Comparison of ENCODE assay signal across 13 cellular contexts in the genomic region with DNA sequence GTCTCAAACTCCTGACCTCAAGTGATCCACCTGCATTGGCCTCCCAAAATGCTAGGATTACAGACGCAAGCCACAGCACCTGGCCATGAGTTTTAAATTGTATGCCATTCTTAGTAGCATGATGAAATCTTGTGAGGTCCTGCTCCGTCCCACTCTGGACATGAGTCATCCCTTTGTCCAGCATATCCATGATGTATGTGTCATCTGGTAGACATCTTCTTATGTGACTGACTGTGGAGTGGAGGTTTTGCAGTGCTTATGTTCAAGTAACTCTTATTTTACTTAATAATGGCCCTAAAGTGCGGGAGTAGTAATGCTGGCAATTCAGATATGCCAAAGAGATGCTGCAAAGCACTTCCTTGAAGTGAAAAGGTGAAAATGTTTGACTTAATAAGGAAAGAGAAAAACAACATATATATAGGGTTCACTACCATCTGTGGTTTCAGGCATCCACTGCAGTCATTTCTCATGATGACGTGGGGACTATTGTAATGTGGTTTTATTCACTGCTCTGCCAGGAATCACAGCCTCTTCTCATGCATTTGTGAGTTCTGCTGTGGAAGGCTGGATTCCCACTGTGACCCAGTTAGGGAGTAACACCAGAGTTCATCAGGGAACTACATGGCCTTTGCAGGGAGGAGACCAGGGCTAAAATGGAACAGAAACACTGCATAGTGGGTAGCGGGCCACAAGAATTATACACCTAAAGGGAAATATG.
DNase-seq lines count a peak whose midpoint lies in the region; ATAC-seq, FAIRE-seq and TF ChIP-seq lines count a peak whose summit lies in the region.
"Had no signal": no experiment of that assay in that cellular context is flagged by ENCODE, and none has a peak within 500 bp of the region (broad histone marks: within the 10 kb centered on the region; RNA-seq: fewer than 3 reads in every experiment).

No MANE protein-coding gene starts in this region.

- H3K9ac ChIP-seq in astrocyte (ENCODE audit: low read length) = peak overlapping the region; percentile 37

- H3K9me3 ChIP-seq in astrocyte (ENCODE audit: insufficient read depth, low read depth, low read length) = no peaks in the 10 kb centered on the region
- H3K9me3 ChIP-seq in BE2C = no peaks in the 10 kb centered on the region
- H3K9me3 ChIP-seq: right atrium auricular region, tibial nerve had no signal

- H3K36me3 ChIP-seq in astrocyte (ENCODE audit: insufficient read depth, low read length) = no peaks in the 10 kb centered on the region
- no peaks in the 10 kb centered on the region for H3K36me3 ChIP-seq in BE2C
- H3K36me3 ChIP-seq: right atrium auricular region had no signal

- H3K9me3 Mint-ChIP-seq in astrocyte (ENCODE audit: unreplicated experiment) = no peaks in the 10 kb centered on the region
- H3K9me3 Mint-ChIP-seq: activated naive CD4-positive, alpha-beta T cell treated with anti-CD3 and anti-CD28 coated beads for 36 hours had no signal

- no peaks in the 10 kb centered on the region for H3K79me2 ChIP-seq in astrocyte (ENCODE audit: insufficient read depth, low read length)

- H3K27ac ChIP-seq in astrocyte (ENCODE audit: low read depth, low read length) = peak overlapping the region; percentile 89
- H3K27ac ChIP-seq: right atrium auricular region, tibial nerve had no signal

- no peak overlapping the region for H3K4me3 Mint-ChIP-seq in astrocyte (ENCODE audit: unreplicated experiment)
- H3K4me3 Mint-ChIP-seq: activated naive CD4-positive, alpha-beta T cell treated with anti-CD3 and anti-CD28 coated beads for 36 hours had no signal

- peak overlapping the region; percentile 37 for H2AFZ ChIP-seq in astrocyte (ENCODE audit: low read depth, low read length)

- no peaks in the 10 kb centered on the region for H3K27me3 ChIP-seq in astrocyte (ENCODE audit: insufficient read depth, low read length)
- H3K27me3 ChIP-seq in BE2C = no peaks in the 10 kb centered on the region
- H3K27me3 ChIP-seq: right atrium auricular region, tibial nerve had no signal

- peak overlapping the region; percentile 69 for H3K4me2 ChIP-seq in astrocyte (ENCODE audit: low read length)

- no peak for ATAC-seq in HG03457 (IDR thresholded peaks at IDR 0.05; ENCODE audit: unreplicated experiment)

- H4K20me1 ChIP-seq in astrocyte (ENCODE audit: insufficient read depth, low read length) = no peaks in the 10 kb centered on the region

- H3K4me3 ChIP-seq in astrocyte (ENCODE audit: insufficient read depth, low read depth, low read length) (no peak overlapping the region), BE2C (ENCODE audit: low read depth, low read length) (no peak overlapping the region)
- H3K4me3 ChIP-seq: right atrium auricular region, tibial nerve had no signal

- peaks cover 7% of the 10 kb centered on the region for H3K4me1 Mint-ChIP-seq in astrocyte (ENCODE audit: low read depth, unreplicated experiment)

- no peaks in the 10 kb centered on the region for H3K36me3 Mint-ChIP-seq in astrocyte (ENCODE audit: low read depth, unreplicated experiment)

- peak; percentile 46 for DNase-seq in AG09319 (ENCODE audit: extremely low read depth, low read depth)
- peak; percentile 80 for DNase-seq in HS-27A (ENCODE audit: low read depth)
- DNase-seq in astrocyte (ENCODE audit: low read depth) = peak; percentile 96
- peak; percentile 83 for DNase-seq in glomerular visceral epithelial cell (ENCODE audit: extremely low spot score)
- no peak for DNase-seq in BE2C
- no peak for DNase-seq in DMS79 (lab: John Stamatoyannopoulos, UW)
- no peak for DNase-seq in stimulated activated CD4-positive, alpha-beta T cell treated with anti-CD3 and anti-CD28 coated beads, Interleukin-4, amount 100 ng/mL, for 24 hours
- DNase-seq: activated naive CD4-positive, alpha-beta T cell treated with anti-CD3 and anti-CD28 coated beads for 36 hours; effector CD8-positive, alpha-beta T cell; NCI-H526 treated with DMSO at 0.1 percent for 48 hours had no signal

- peak; percentile 84 for FAIRE-seq in astrocyte (lab: Jason Lieb, UNC)

- peak overlapping the region; percentile 96 for H3K27ac Mint-ChIP-seq in astrocyte (ENCODE audit: unreplicated experiment)
- H3K27ac Mint-ChIP-seq: activated naive CD4-positive, alpha-beta T cell treated with anti-CD3 and anti-CD28 coated beads for 36 hours had no signal

- TF ChIP-seq CTCF in AG09319 (IDR thresholded peaks at IDR 0.05; ENCODE audit: low read depth, low read length) (no peak), astrocyte (IDR thresholded peaks at IDR 0.05; ENCODE audit: insufficient read depth, low read depth, low read length) (no peak), BE2C (IDR thresholded peaks at IDR 0.05; ENCODE audit: low read depth, low read length) (no peak)

- H3K27me3 Mint-ChIP-seq in astrocyte (ENCODE audit: low read depth, unreplicated experiment) = no peaks in the 10 kb centered on the region

- peaks cover 9% of the 10 kb centered on the region for H3K4me1 ChIP-seq in astrocyte (ENCODE audit: insufficient read depth, low read length)
- H3K4me1 ChIP-seq in BE2C = no peaks in the 10 kb centered on the region
- H3K4me1 ChIP-seq: right atrium auricular region, tibial nerve had no signal

Comparison
In these comparisons a context has a peak if more than half of its experiments do, and no peak if none do; other contexts are left out.
1. DNase-seq: peak in AG09319 (single experiment), HS-27A (single experiment), astrocyte (single experiment) and glomerular visceral epithelial cell (single experiment); none in BE2C (single experiment), DMS79 (single experiment) and stimulated activated CD4-positive, alpha-beta T cell treated with anti-CD3 and anti-CD28 coated beads, Interleukin-4, amount 100 ng/mL, for 24 hours (single experiment).